Comparison of ENCODE assay signal across 20 cellular contexts in genomic region chr11:25432376-25432775, GRCh38.
DNase-seq lines count a peak whose midpoint lies in the region; ATAC-seq, FAIRE-seq and TF ChIP-seq lines count a peak whose summit lies in the region.
"Had no signal": no experiment of that assay in that cellular context is flagged by ENCODE, and none has a peak within 500 bp of the region (broad histone marks: within the 10 kb centered on the region; RNA-seq: fewer than 3 reads in every experiment).

No MANE protein-coding gene starts in this region.

- H3K79me2 ChIP-seq in hepatocyte = no peaks in the 10 kb centered on the region

- no peaks in the 10 kb centered on the region for H3K4me1 ChIP-seq in foreskin keratinocyte
- H3K4me1 ChIP-seq in hepatocyte (ENCODE audit: insufficient read depth) = no peaks in the 10 kb centered on the region
- H3K4me1 ChIP-seq: A549; BLaER1 treated with 17β-estradiol and CSF1 and Interleukin-3, amounts not matched to agents 10 nM and 100 nM; Caco-2 had no signal

- no peaks in the 10 kb centered on the region for H3K9me2 ChIP-seq in hepatocyte (replicated peaks; ENCODE audit: insufficient read depth)

- H3K27me3 ChIP-seq in bronchial epithelial cell (ENCODE audit: control insufficient read depth, insufficient read depth, low read length) (no peaks in the 10 kb centered on the region), foreskin keratinocyte (no peaks in the 10 kb centered on the region), hepatocyte (no peaks in the 10 kb centered on the region)
- H3K27me3 ChIP-seq: BLaER1 treated with 17β-estradiol and CSF1 and Interleukin-3, amounts not matched to agents 10 nM and 100 nM had no signal

- no peak for FAIRE-seq in bronchial epithelial cell (lab: Jason Lieb, UNC)
- FAIRE-seq: A549, D721Med, GM12878, GM12892, GM18507 had no signal

- no peak overlapping the region for H2AFZ ChIP-seq in hepatocyte

- WGBS in hepatocyte (ENCODE audit: low lambda C conversion rate, missing lambda C conversion rate) = 79% methylated on average over 2 of the region's 2 CpGs

- H3K27ac ChIP-seq in foreskin keratinocyte (no peak overlapping the region), hepatocyte (no peak overlapping the region)
- H3K27ac ChIP-seq: 22Rv1; A549; BLaER1 treated with 17β-estradiol and CSF1 and Interleukin-3, amounts not matched to agents 10 nM and 100 nM; C4-2B had no signal

- no peak overlapping the region for H3K4me2 ChIP-seq in hepatocyte
- H3K4me2 ChIP-seq: A549; BLaER1 treated with 17β-estradiol and CSF1 and Interleukin-3, amounts not matched to agents 10 nM and 100 nM had no signal

- no peaks in the 10 kb centered on the region for H4K20me1 ChIP-seq in hepatocyte (ENCODE audit: insufficient read depth, poor library complexity, severe bottlenecking)
- H4K20me1 ChIP-seq: BLaER1 treated with 17β-estradiol and CSF1 and Interleukin-3, amounts not matched to agents 10 nM and 100 nM had no signal

- H3K36me3 ChIP-seq in bronchial epithelial cell (ENCODE audit: control insufficient read depth, insufficient read depth, low read length) (no peaks in the 10 kb centered on the region), hepatocyte (replicated peaks; ENCODE audit: insufficient read depth, low read depth) (no peaks in the 10 kb centered on the region)
- H3K36me3 ChIP-seq: BLaER1 treated with 17β-estradiol and CSF1 and Interleukin-3, amounts not matched to agents 10 nM and 100 nM had no signal

- DNase-seq in ELR (ENCODE audit: low read depth) (peak; percentile 53), bronchial epithelial cell (ENCODE audit: low read depth) (peak; percentile 18), foreskin keratinocyte (peak in 1 of 2 donors; percentile 25), KBM-7 (no peak), hepatocyte (ENCODE audit: low spot score) (no peak)
- DNase-seq: AML-193; Caco-2; Calu3; CD4-positive, alpha-beta T cell; CD8-positive, alpha-beta T cell; DMS79 treated with DMSO at 0.1 percent for 48 hours; GDM1 had no signal

- H3K4me3 ChIP-seq in bronchial epithelial cell (ENCODE audit: low read depth, low read length) = no peak overlapping the region
- H3K4me3 ChIP-seq in hepatocyte = no peak overlapping the region
- H3K4me3 ChIP-seq: A549; BLaER1 treated with 17β-estradiol and CSF1 and Interleukin-3, amounts not matched to agents 10 nM and 100 nM; GM12878 had no signal

- in situ Hi-C loops in KBM-7 (cut with MboI; ENCODE audit: low pct_unique_long_range_greater_than_20kb, low sequenced_read_pairs) = no loop called here

- peak; percentile 89 for ATAC-seq in foreskin keratinocyte
- ATAC-seq: A549; CD8-positive, alpha-beta T cell; GM12878 had no signal

- TF ChIP-seq CTCF in bronchial epithelial cell (IDR thresholded peaks at IDR 0.05; ENCODE audit: insufficient read depth, low read length, severe bottlenecking) (no peak), foreskin keratinocyte (conservative IDR thresholded peaks at IDR 0.05) (no peak), hepatocyte (IDR thresholded peaks at IDR 0.05; ENCODE audit: poor library complexity) (no peak)

- no peaks in the 10 kb centered on the region for H3K9me3 ChIP-seq in hepatocyte (ENCODE audit: low read depth)
- H3K9me3 ChIP-seq: A549; BLaER1 treated with 17β-estradiol and CSF1 and Interleukin-3, amounts not matched to agents 10 nM and 100 nM; Caco-2 had no signal

Comparison
In these comparisons a context has a peak if more than half of its experiments do, and no peak if none do; other contexts are left out.
1. DNase-seq: peak in ELR (single experiment) and bronchial epithelial cell (single experiment); none in KBM-7 (single experiment) and hepatocyte (single experiment).